ENCODE assay signal across 2 cellular contexts in genomic region chr2:219274392-219274921, GRCh38.
TF ChIP-seq lines count a peak whose summit lies in the region.

No MANE protein-coding gene starts in this region.

TF ChIP-seq in A549, 52 proteins besides CTCF, POLR2A, EP300 and RAD21:
- TF ChIP-seq CEBPB (IDR thresholded peaks at IDR 0.05): peak in 1 of 2 experiments; percentile 32; a peak in 1 of 4 replicates
- TF ChIP-seq, protein P1, sequence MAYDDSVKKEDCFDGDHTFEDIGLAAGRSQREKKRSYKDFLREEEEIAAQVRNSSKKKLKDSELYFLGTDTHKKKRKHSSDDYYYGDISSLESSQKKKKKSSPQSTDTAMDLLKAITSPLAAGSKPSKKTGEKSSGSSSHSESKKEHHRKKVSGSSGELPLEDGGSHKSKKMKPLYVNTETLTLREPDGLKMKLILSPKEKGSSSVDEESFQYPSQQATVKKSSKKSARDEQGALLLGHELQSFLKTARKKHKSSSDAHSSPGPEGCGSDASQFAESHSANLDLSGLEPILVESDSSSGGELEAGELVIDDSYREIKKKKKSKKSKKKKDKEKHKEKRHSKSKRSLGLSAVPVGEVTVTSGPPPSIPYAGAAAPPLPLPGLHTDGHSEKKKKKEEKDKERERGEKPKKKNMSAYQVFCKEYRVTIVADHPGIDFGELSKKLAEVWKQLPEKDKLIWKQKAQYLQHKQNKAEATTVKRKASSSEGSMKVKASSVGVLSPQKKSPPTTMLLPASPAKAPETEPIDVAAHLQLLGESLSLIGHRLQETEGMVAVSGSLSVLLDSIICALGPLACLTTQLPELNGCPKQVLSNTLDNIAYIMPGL (CRISPR knock-in tag; IDR thresholded peaks at IDR 0.05; ENCODE audit: borderline replicate concordance): no peak
- no peak for TF ChIP-seq NR3C1 (IDR thresholded peaks at IDR 0.05)
- TF ChIP-seq JUN (IDR thresholded peaks at IDR 0.05): peak in 1 of 2 experiments; percentile 27; a peak in 1 of 5 replicates
- peak; percentile 24; the same call in 1 of the 2 replicates for TF ChIP-seq HOXB5 (CRISPR knock-in tag; IDR thresholded peaks at IDR 0.05)
- TF ChIP-seq RCOR1 (IDR thresholded peaks at IDR 0.05; ENCODE audit: low read depth, low read length): no peak
- TF ChIP-seq MYC (IDR thresholded peaks at IDR 0.05; ENCODE audit: borderline replicate concordance, low read length): no peak; the same call in 1 of the 2 replicates
- TF ChIP-seq MAFK (IDR thresholded peaks at IDR 0.05; ENCODE audit: partially characterized antibody): peak; percentile 11
- peak; percentile 73 for TF ChIP-seq MAX (IDR thresholded peaks at IDR 0.05)
- no peak for TF ChIP-seq JUNB (IDR thresholded peaks at IDR 0.05)
- TF ChIP-seq FOSL2 (IDR thresholded peaks at IDR 0.05): peak; percentile 28; the same call in 1 of the 2 replicates
- peak; percentile 75 for TF ChIP-seq FOSL2 (CRISPR knock-in tag; IDR thresholded peaks at IDR 0.05)
- TF ChIP-seq ZC3H11A (IDR thresholded peaks at IDR 0.05): no peak
- peak; percentile 66; the same call in 1 of the 2 replicates for TF ChIP-seq GATA3 (IDR thresholded peaks at IDR 0.05; ENCODE audit: borderline replicate concordance)

TF ChIP-seq in IMR-90, 13 proteins besides CTCF, POLR2A, EP300 and RAD21:
- TF ChIP-seq RFX5 (IDR thresholded peaks at IDR 0.05; ENCODE audit: low read depth, low read length): no peak
- TF ChIP-seq SMC3 (IDR thresholded peaks at IDR 0.05; ENCODE audit: low read depth, low read length): no peak
- peak; percentile 57; the same call in 1 of the 2 replicates for TF ChIP-seq BHLHE40 (IDR thresholded peaks at IDR 0.05; ENCODE audit: low read depth, low read length)
- TF ChIP-seq ELK1 (IDR thresholded peaks at IDR 0.05; ENCODE audit: borderline replicate concordance, low read depth, low read length): no peak
- TF ChIP-seq MAFK (IDR thresholded peaks at IDR 0.05; ENCODE audit: low read depth, low read length): no peak
- 0 out of 2 replicates have a peak, but pooled peaks have one; percentile 55 for TF ChIP-seq MXI1 (IDR thresholded peaks at IDR 0.05; ENCODE audit: borderline replicate concordance, low read depth, low read length)
- TF ChIP-seq MAZ (IDR thresholded peaks at IDR 0.05; ENCODE audit: borderline replicate concordance, low read depth, low read length): 0 out of 2 replicates have a peak, but pooled peaks have one; percentile 33
- peak; percentile 54 for TF ChIP-seq RCOR1 (IDR thresholded peaks at IDR 0.05; ENCODE audit: insufficient replicate concordance, low read length)
- no peak for TF ChIP-seq NFE2L2 (IDR thresholded peaks at IDR 0.05; ENCODE audit: low read depth, low read length)
- TF ChIP-seq CHD1 (IDR thresholded peaks at IDR 0.05; ENCODE audit: low read depth, low read length): no peak
- no peak for TF ChIP-seq FOS (IDR thresholded peaks at IDR 0.05; ENCODE audit: low read depth, low read length)
- TF ChIP-seq CEBPB (IDR thresholded peaks at IDR 0.05; ENCODE audit: low read depth, low read length): peak; percentile 57; the same call in 1 of the 2 replicates
